In genomic region chr3:141862279-141862816, GRCh38 we compare ENCODE assay signal across 1 cellular context.
TF ChIP-seq lines count a peak whose summit lies in the region.

No MANE protein-coding gene starts in this region.

TF ChIP-seq in K562, 482 proteins besides CTCF, POLR2A, EP300 and RAD21 (continued from another document):
- TF ChIP-seq, protein P1, sequence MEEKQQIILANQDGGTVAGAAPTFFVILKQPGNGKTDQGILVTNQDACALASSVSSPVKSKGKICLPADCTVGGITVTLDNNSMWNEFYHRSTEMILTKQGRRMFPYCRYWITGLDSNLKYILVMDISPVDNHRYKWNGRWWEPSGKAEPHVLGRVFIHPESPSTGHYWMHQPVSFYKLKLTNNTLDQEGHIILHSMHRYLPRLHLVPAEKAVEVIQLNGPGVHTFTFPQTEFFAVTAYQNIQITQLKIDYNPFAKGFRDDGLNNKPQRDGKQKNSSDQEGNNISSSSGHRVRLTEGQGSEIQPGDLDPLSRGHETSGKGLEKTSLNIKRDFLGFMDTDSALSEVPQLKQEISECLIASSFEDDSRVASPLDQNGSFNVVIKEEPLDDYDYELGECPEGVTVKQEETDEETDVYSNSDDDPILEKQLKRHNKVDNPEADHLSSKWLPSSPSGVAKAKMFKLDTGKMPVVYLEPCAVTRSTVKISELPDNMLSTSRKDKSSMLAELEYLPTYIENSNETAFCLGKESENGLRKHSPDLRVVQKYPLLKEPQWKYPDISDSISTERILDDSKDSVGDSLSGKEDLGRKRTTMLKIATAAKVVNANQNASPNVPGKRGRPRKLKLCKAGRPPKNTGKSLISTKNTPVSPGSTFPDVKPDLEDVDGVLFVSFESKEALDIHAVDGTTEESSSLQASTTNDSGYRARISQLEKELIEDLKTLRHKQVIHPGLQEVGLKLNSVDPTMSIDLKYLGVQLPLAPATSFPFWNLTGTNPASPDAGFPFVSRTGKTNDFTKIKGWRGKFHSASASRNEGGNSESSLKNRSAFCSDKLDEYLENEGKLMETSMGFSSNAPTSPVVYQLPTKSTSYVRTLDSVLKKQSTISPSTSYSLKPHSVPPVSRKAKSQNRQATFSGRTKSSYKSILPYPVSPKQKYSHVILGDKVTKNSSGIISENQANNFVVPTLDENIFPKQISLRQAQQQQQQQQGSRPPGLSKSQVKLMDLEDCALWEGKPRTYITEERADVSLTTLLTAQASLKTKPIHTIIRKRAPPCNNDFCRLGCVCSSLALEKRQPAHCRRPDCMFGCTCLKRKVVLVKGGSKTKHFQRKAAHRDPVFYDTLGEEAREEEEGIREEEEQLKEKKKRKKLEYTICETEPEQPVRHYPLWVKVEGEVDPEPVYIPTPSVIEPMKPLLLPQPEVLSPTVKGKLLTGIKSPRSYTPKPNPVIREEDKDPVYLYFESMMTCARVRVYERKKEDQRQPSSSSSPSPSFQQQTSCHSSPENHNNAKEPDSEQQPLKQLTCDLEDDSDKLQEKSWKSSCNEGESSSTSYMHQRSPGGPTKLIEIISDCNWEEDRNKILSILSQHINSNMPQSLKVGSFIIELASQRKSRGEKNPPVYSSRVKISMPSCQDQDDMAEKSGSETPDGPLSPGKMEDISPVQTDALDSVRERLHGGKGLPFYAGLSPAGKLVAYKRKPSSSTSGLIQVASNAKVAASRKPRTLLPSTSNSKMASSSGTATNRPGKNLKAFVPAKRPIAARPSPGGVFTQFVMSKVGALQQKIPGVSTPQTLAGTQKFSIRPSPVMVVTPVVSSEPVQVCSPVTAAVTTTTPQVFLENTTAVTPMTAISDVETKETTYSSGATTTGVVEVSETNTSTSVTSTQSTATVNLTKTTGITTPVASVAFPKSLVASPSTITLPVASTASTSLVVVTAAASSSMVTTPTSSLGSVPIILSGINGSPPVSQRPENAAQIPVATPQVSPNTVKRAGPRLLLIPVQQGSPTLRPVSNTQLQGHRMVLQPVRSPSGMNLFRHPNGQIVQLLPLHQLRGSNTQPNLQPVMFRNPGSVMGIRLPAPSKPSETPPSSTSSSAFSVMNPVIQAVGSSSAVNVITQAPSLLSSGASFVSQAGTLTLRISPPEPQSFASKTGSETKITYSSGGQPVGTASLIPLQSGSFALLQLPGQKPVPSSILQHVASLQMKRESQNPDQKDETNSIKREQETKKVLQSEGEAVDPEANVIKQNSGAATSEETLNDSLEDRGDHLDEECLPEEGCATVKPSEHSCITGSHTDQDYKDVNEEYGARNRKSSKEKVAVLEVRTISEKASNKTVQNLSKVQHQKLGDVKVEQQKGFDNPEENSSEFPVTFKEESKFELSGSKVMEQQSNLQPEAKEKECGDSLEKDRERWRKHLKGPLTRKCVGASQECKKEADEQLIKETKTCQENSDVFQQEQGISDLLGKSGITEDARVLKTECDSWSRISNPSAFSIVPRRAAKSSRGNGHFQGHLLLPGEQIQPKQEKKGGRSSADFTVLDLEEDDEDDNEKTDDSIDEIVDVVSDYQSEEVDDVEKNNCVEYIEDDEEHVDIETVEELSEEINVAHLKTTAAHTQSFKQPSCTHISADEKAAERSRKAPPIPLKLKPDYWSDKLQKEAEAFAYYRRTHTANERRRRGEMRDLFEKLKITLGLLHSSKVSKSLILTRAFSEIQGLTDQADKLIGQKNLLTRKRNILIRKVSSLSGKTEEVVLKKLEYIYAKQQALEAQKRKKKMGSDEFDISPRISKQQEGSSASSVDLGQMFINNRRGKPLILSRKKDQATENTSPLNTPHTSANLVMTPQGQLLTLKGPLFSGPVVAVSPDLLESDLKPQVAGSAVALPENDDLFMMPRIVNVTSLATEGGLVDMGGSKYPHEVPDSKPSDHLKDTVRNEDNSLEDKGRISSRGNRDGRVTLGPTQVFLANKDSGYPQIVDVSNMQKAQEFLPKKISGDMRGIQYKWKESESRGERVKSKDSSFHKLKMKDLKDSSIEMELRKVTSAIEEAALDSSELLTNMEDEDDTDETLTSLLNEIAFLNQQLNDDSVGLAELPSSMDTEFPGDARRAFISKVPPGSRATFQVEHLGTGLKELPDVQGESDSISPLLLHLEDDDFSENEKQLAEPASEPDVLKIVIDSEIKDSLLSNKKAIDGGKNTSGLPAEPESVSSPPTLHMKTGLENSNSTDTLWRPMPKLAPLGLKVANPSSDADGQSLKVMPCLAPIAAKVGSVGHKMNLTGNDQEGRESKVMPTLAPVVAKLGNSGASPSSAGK (IDR thresholded peaks at IDR 0.05): no peak
- TF ChIP-seq PML (IDR thresholded peaks at IDR 0.05; ENCODE audit: low read length) (no peak), ZNF280A (IDR thresholded peaks at IDR 0.05; ENCODE audit: low read depth, partially characterized antibody) (no peak), CTCFL (IDR thresholded peaks at IDR 0.05; ENCODE audit: borderline replicate concordance, insufficient read depth, low read depth, low read length, poor library complexity, severe bottlenecking) (no peak), SIN3B (IDR thresholded peaks at IDR 0.05; ENCODE audit: low read depth) (no peak), RCOR1 (IDR thresholded peaks at IDR 0.05; ENCODE audit: borderline replicate concordance in 1 of 2, low read depth in 2 of 2, low read length in 2 of 2) (peak in 1 of 2 experiments; percentile 69; a peak in 1 of 4 replicates), TEAD4 (IDR thresholded peaks at IDR 0.05; ENCODE audit: low read length) (peak; percentile 66; the same call in 1 of the 2 replicates), TEAD4 (CRISPR knock-in tag; IDR thresholded peaks at IDR 0.05; ENCODE audit: borderline replicate concordance) (no peak), TAL1 (IDR thresholded peaks at IDR 0.05) (peak; percentile 33), OTX1 (CRISPR knock-in tag; IDR thresholded peaks at IDR 0.05) (no peak), ZEB2 (IDR thresholded peaks at IDR 0.05) (peak; percentile 49; the same call in 1 of the 2 replicates), NR0B1 (IDR thresholded peaks at IDR 0.05; ENCODE audit: partially characterized antibody) (no peak), ZNF354B (CRISPR knock-in tag; IDR thresholded peaks at IDR 0.05) (no peak), LEF1 (IDR thresholded peaks at IDR 0.05) (0 out of 2 replicates have a peak, but pooled peaks have one; percentile 24), SRSF3 (IDR thresholded peaks at IDR 0.05; ENCODE audit: insufficient read depth, low read length) (no peak), SAFB (IDR thresholded peaks at IDR 0.05; ENCODE audit: borderline replicate concordance, low read depth, low read length) (no peak), MLLT1 (IDR thresholded peaks at IDR 0.05) (no peak), HDAC6 (IDR thresholded peaks at IDR 0.05; ENCODE audit: low read depth, low read length) (no peak), ATF3 (IDR thresholded peaks at IDR 0.05) (peak; percentile 23; the same call in 1 of the 2 replicates), ATF3 (CRISPR knock-in tag; conservative IDR thresholded peaks at IDR 0.05) (no peak), ADNP (tag; IDR thresholded peaks at IDR 0.05) (peak; percentile 91), ARID1B (IDR thresholded peaks at IDR 0.05) (peak; percentile 34; the same call in 1 of the 2 replicates)
- TF ChIP-seq, protein P2, sequence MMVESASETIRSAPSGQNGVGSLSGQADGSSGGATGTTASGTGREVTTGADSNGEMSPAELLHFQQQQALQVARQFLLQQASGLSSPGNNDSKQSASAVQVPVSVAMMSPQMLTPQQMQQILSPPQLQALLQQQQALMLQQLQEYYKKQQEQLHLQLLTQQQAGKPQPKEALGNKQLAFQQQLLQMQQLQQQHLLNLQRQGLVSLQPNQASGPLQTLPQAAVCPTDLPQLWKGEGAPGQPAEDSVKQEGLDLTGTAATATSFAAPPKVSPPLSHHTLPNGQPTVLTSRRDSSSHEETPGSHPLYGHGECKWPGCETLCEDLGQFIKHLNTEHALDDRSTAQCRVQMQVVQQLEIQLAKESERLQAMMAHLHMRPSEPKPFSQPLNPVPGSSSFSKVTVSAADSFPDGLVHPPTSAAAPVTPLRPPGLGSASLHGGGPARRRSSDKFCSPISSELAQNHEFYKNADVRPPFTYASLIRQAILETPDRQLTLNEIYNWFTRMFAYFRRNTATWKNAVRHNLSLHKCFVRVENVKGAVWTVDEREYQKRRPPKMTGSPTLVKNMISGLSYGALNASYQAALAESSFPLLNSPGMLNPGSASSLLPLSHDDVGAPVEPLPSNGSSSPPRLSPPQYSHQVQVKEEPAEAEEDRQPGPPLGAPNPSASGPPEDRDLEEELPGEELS (CRISPR knock-in tag; IDR thresholded peaks at IDR 0.05; ENCODE audit: borderline replicate concordance): no peak
- TF ChIP-seq, protein P3, sequence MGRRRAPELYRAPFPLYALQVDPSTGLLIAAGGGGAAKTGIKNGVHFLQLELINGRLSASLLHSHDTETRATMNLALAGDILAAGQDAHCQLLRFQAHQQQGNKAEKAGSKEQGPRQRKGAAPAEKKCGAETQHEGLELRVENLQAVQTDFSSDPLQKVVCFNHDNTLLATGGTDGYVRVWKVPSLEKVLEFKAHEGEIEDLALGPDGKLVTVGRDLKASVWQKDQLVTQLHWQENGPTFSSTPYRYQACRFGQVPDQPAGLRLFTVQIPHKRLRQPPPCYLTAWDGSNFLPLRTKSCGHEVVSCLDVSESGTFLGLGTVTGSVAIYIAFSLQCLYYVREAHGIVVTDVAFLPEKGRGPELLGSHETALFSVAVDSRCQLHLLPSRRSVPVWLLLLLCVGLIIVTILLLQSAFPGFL (CRISPR knock-in tag; IDR thresholded peaks at IDR 0.05): no peak
